16 cellular contexts compared by ENCODE assay signal in genomic region chr1:154856049-154856448, GRCh38. TPM values are rescaled to one million over a fixed set of nuclear protein-coding genes. Genes with fewer than 3 reads are reported as not detected.
DNase-seq lines count a peak whose midpoint lies in the region; ATAC-seq and TF ChIP-seq lines count a peak whose summit lies in the region.
"Had no signal": no experiment of that assay in that cellular context is flagged by ENCODE, and none has a peak within 500 bp of the region (broad histone marks: within the 10 kb centered on the region; RNA-seq: fewer than 3 reads in every experiment).

No MANE protein-coding gene starts in this region.

- ATAC-seq in HG03196 (IDR thresholded peaks at IDR 0.05; ENCODE audit: unreplicated experiment): no peak
- ATAC-seq: activated CD8-positive, alpha-beta T cell treated with anti-CD3 and anti-CD28 coated beads, Interleukin-2, amount 10 ng/mL, durations not matched to agents 7 days and 5 days had no signal

- H3K9me3 ChIP-seq in HEK293 (ENCODE audit: control insufficient read depth, insufficient read depth, low read depth, low read length): no peaks in the 10 kb centered on the region
- H3K9me3 ChIP-seq: spleen had no signal

- POLR2A ChIA-PET in HEK293 (lab: Yijun Ruan, JAX): interaction anchor here (1.3 kb wide), 1 partner anchor 14 kb away, joined by 3 read pairs; the partner anchor contains the start of gene KCNN3

- H3K27me3 Mint-ChIP-seq in glutamatergic neuron (ENCODE audit: unreplicated experiment) (peaks cover 9% of the 10 kb centered on the region), HFFc6 (ENCODE audit: insufficient read depth) (peaks cover 21% of the 10 kb centered on the region), Calu3 (ENCODE audit: unreplicated experiment) (peaks cover 64% of the 10 kb centered on the region)
- H3K27me3 Mint-ChIP-seq: stimulated activated naive CD8-positive, alpha-beta T cell treated with anti-CD3 and anti-CD28 coated beads, Interleukin-15, Interleukin-2, amounts not matched to agents 100 ng/mL and 50 ng/mL, for 24 hours had no signal

- CTCF ChIA-PET in HEK293 (lab: Yijun Ruan, JAX) (interaction anchor here (0.8 to 1.5 kb wide), 2 partner anchors 9 to 13 kb away, joined by 4 read pairs; partner anchors contain the start of gene KCNN3), Calu3 (lab: Charles Lee) (no interaction called here)

- H3K36me3 ChIP-seq in HEK293 (ENCODE audit: control insufficient read depth in 2 of 2, insufficient read depth in 1 of 2, low read length in 2 of 2): no peaks in the 10 kb centered on the region
- H3K36me3 ChIP-seq: spleen had no signal

- DNase-seq in DMS 273 (lab: John Stamatoyannopoulos, UW; ENCODE audit: unreplicated experiment) (peak; percentile 96), NCI-H82 (lab: John Stamatoyannopoulos, UW) (peak; percentile 92), glutamatergic neuron (peak; percentile 62), HUDEP-2 (lab: John Stamatoyannopoulos, UW; ENCODE audit: unreplicated experiment in 76 of 76) (no peak), HFFc6 (no peak), Calu3 (no peak)
- DNase-seq: activated CD8-positive, alpha-beta T cell treated with anti-CD3 and anti-CD28 coated beads, Interleukin-2, amount 10 ng/mL, durations not matched to agents 7 days and 5 days; AML-193; DMS53; KBM-7; NCI-H187; spleen had no signal

- intact Hi-C loops in Calu3 (cut with micrococcal nuclease; ENCODE audit: unreplicated experiment): no loop called here

- TF ChIP-seq CTCF in HEK293 (tag by site-specific recombination; IDR thresholded peaks at IDR 0.05) (no peak), glutamatergic neuron (IDR thresholded peaks at IDR 0.05; ENCODE audit: partially characterized antibody, unreplicated experiment) (no peak), HFFc6 (IDR thresholded peaks at IDR 0.05) (no peak), Calu3 (IDR thresholded peaks at IDR 0.05; ENCODE audit: unreplicated experiment) (no peak)

- no peaks in the 10 kb centered on the region for H3K4me1 ChIP-seq in HEK293 (ENCODE audit: control insufficient read depth, insufficient read depth, low read length)

- H3K4me1 Mint-ChIP-seq in glutamatergic neuron (ENCODE audit: low read depth, unreplicated experiment) (peaks cover 19% of the 10 kb centered on the region), HFFc6 (ENCODE audit: low read depth) (peaks cover 7% of the 10 kb centered on the region), Calu3 (ENCODE audit: low read depth, unreplicated experiment) (no peaks in the 10 kb centered on the region)

- H3K9me3 Mint-ChIP-seq in glutamatergic neuron (ENCODE audit: unreplicated experiment) (peaks cover 6% of the 10 kb centered on the region), HFFc6 (no peaks in the 10 kb centered on the region), Calu3 (ENCODE audit: low read depth, unreplicated experiment) (no peaks in the 10 kb centered on the region)
- H3K9me3 Mint-ChIP-seq: stimulated activated naive CD8-positive, alpha-beta T cell treated with anti-CD3 and anti-CD28 coated beads, Interleukin-15, Interleukin-2, amounts not matched to agents 100 ng/mL and 50 ng/mL, for 24 hours had no signal

- peak overlapping the region; percentile 91 for H3K27ac Mint-ChIP-seq in glutamatergic neuron (ENCODE audit: unreplicated experiment)
- H3K27ac Mint-ChIP-seq in HFFc6: no peak overlapping the region
- H3K27ac Mint-ChIP-seq in Calu3 (ENCODE audit: unreplicated experiment): no peak overlapping the region
- H3K27ac Mint-ChIP-seq: activated CD8-positive, alpha-beta T cell treated with anti-CD3 and anti-CD28 coated beads, Interleukin-2, amount 10 ng/mL, durations not matched to agents 7 days and 5 days had no signal

- no TSS peak for BruUV-seq in Calu3 (replicated peaks; lab: Mats Ljungman, UMichigan)

- no peak overlapping the region for H3K27ac ChIP-seq in HEK293 (ENCODE audit: extremely low read depth, low read depth, low read length)
- H3K27ac ChIP-seq: SK-N-MC, spleen had no signal

- H3K36me3 Mint-ChIP-seq in glutamatergic neuron (ENCODE audit: unreplicated experiment) (no peaks in the 10 kb centered on the region), HFFc6 (ENCODE audit: low read depth) (no peaks in the 10 kb centered on the region), Calu3 (ENCODE audit: insufficient read depth, unreplicated experiment) (no peaks in the 10 kb centered on the region)

- H3K4me3 ChIP-seq in HEK293 (ENCODE audit: low read depth, low read length): no peak overlapping the region
- H3K4me3 ChIP-seq: SK-N-MC, spleen had no signal

- H3K4me3 Mint-ChIP-seq in glutamatergic neuron (ENCODE audit: unreplicated experiment) (peak overlapping the region; percentile 71), HFFc6 (no peak overlapping the region), Calu3 (ENCODE audit: low read depth, unreplicated experiment) (no peak overlapping the region)
- H3K4me3 Mint-ChIP-seq: activated CD8-positive, alpha-beta T cell treated with anti-CD3 and anti-CD28 coated beads, Interleukin-2, amount 10 ng/mL, durations not matched to agents 7 days and 5 days had no signal

TF ChIP-seq in HEK293, 187 proteins besides CTCF, POLR2A, EP300 and RAD21 (continues in another document):
- TF ChIP-seq ZSCAN23 (tag by site-specific recombination; IDR thresholded peaks at IDR 0.05) (no peak), SP3 (tag by site-specific recombination; IDR thresholded peaks at IDR 0.05) (no peak), ZNF112 (tag by site-specific recombination; IDR thresholded peaks at IDR 0.05) (no peak), ZXDB (tag by site-specific recombination; IDR thresholded peaks at IDR 0.05) (no peak), ZBTB20 (tag by site-specific recombination; IDR thresholded peaks at IDR 0.05) (no peak), ZNF791 (tag by site-specific recombination; IDR thresholded peaks at IDR 0.05) (no peak), KLF8 (tag by site-specific recombination; IDR thresholded peaks at IDR 0.05) (no peak), YY1 (tag by site-specific recombination; IDR thresholded peaks at IDR 0.05) (no peak), OSR2 (tag by site-specific recombination; IDR thresholded peaks at IDR 0.05) (peak; percentile 60), ZNF341 (tag by site-specific recombination; IDR thresholded peaks at IDR 0.05; ENCODE audit: low read depth) (peak; percentile 79), FEZF1 (tag by site-specific recombination; IDR thresholded peaks at IDR 0.05) (no peak), ZNF701 (tag by site-specific recombination; IDR thresholded peaks at IDR 0.05) (no peak), ZNF184 (tag by site-specific recombination; IDR thresholded peaks at IDR 0.05) (no peak), IKZF3 (tag by site-specific recombination; IDR thresholded peaks at IDR 0.05) (peak; percentile 42; the same call in 1 of the 2 replicates), MYNN (tag by site-specific recombination; IDR thresholded peaks at IDR 0.05; ENCODE audit: borderline replicate concordance) (no peak), ZIC2 (tag by site-specific recombination; IDR thresholded peaks at IDR 0.05) (peak; percentile 90), SCRT2 (tag by site-specific recombination; IDR thresholded peaks at IDR 0.05) (no peak), ZNF768 (tag by site-specific recombination; IDR thresholded peaks at IDR 0.05) (no peak)
- TF ChIP-seq, protein P1, sequence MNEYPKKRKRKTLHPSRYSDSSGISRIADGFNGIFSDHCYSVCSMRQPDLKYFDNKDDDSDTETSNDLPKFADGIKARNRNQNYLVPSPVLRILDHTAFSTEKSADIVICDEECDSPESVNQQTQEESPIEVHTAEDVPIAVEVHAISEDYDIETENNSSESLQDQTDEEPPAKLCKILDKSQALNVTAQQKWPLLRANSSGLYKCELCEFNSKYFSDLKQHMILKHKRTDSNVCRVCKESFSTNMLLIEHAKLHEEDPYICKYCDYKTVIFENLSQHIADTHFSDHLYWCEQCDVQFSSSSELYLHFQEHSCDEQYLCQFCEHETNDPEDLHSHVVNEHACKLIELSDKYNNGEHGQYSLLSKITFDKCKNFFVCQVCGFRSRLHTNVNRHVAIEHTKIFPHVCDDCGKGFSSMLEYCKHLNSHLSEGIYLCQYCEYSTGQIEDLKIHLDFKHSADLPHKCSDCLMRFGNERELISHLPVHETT (tag by site-specific recombination; IDR thresholded peaks at IDR 0.05): no peak
- TF ChIP-seq, protein P2, sequence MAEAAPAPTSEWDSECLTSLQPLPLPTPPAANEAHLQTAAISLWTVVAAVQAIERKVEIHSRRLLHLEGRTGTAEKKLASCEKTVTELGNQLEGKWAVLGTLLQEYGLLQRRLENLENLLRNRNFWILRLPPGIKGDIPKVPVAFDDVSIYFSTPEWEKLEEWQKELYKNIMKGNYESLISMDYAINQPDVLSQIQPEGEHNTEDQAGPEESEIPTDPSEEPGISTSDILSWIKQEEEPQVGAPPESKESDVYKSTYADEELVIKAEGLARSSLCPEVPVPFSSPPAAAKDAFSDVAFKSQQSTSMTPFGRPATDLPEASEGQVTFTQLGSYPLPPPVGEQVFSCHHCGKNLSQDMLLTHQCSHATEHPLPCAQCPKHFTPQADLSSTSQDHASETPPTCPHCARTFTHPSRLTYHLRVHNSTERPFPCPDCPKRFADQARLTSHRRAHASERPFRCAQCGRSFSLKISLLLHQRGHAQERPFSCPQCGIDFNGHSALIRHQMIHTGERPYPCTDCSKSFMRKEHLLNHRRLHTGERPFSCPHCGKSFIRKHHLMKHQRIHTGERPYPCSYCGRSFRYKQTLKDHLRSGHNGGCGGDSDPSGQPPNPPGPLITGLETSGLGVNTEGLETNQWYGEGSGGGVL (tag by site-specific recombination; IDR thresholded peaks at IDR 0.05): peak; percentile 18; the same call in 1 of the 2 replicates
- TF ChIP-seq, protein P3, sequence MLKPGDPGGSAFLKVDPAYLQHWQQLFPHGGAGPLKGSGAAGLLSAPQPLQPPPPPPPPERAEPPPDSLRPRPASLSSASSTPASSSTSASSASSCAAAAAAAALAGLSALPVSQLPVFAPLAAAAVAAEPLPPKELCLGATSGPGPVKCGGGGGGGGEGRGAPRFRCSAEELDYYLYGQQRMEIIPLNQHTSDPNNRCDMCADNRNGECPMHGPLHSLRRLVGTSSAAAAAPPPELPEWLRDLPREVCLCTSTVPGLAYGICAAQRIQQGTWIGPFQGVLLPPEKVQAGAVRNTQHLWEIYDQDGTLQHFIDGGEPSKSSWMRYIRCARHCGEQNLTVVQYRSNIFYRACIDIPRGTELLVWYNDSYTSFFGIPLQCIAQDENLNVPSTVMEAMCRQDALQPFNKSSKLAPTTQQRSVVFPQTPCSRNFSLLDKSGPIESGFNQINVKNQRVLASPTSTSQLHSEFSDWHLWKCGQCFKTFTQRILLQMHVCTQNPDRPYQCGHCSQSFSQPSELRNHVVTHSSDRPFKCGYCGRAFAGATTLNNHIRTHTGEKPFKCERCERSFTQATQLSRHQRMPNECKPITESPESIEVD (tag by site-specific recombination; IDR thresholded peaks at IDR 0.05): peak; percentile 70; the same call in 1 of the 2 replicates

RNA-seq across cellular contexts. Expression of gene KCNN3, which starts 14.0 kb away (rescaled TPM):
- total RNA-seq in glutamatergic neuron (ENCODE audit: unreplicated experiment): 3.8 TPM
- total RNA-seq in HFFc6 (2021; fragmentation: NEBNext Ultra II Directional; extraction: Animal tissue kit (Norgen Biotek cat#: 25700)): not detected
- total RNA-seq in Calu3 (2022): 0.27 TPM in 1 of 2 replicates, not detected in the other
- total RNA-seq: activated CD8-positive, alpha-beta T cell treated with anti-CD3 and anti-CD28 coated beads, Interleukin-2, amount 10 ng/mL, durations not matched to agents 7 days and 5 days had no signal

Comparison
In these comparisons a context has a peak if more than half of its experiments do, and no peak if none do; other contexts are left out.
1. DNase-seq: peak in DMS 273 (single experiment), NCI-H82 (single experiment) and glutamatergic neuron (single experiment); none in HUDEP-2 (0 of 76), HFFc6 (single experiment) and Calu3 (single experiment).